1 cellular context compared by ENCODE assay signal in the genomic region with DNA sequence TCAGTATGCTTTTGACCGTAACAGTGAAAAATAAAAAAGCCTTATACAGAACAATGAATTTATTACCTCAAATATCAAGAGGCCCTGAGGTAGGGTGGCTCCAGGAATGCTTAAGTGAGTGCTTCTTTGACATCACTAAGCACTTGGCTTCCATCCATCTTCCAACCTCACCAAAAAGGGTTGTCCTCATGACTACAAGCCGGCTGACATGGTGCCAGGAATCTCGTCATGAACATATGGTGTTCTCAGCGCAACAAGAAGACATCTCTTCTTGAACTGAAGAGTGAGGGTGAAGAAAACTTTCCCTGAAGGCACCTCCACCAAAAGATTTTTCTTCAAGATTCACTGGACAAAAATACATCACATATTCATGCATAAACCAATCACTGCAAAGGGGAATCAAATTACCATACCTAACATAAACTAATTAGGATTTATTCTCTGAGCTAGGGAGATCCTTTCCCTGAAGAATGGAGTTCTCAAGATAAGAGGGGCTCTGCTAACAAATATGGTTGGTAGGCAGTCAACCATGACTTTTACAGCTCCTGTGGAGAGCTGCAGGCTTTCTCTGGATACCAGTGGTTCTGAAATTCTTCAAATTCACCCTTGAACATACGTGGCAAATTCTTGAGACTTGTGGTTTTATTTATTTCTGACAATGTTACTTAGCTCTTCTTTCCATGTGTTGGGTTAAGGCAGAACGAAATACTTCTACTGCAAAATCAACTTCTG.
A peak's percentile ranks its signal among the peaks of the same experiment; 100 is the strongest.
TF ChIP-seq lines count a peak whose summit lies in the region.

No MANE protein-coding gene starts in this region.

TF ChIP-seq in HEK293, 187 proteins besides CTCF, POLR2A, EP300 and RAD21 (continued from another document):
- TF ChIP-seq TSHZ1 (tag by site-specific recombination; IDR thresholded peaks at IDR 0.05; ENCODE audit: borderline replicate concordance): no peak
- TF ChIP-seq ZNF558 (tag by site-specific recombination; IDR thresholded peaks at IDR 0.05): no peak
- TF ChIP-seq ZNF324 (tag by site-specific recombination; IDR thresholded peaks at IDR 0.05): no peak
- 0 out of 2 replicates have a peak, but pooled peaks have one; percentile 16 for TF ChIP-seq SP3 (tag by site-specific recombination; IDR thresholded peaks at IDR 0.05)
- 0 out of 2 replicates have a peak, but pooled peaks have one; percentile 23 for TF ChIP-seq GFI1B (tag by site-specific recombination; IDR thresholded peaks at IDR 0.05)
- no peak for TF ChIP-seq ZNF544 (tag by site-specific recombination; IDR thresholded peaks at IDR 0.05)
- TF ChIP-seq ZNF830 (tag by site-specific recombination; IDR thresholded peaks at IDR 0.05; ENCODE audit: low read depth): no peak
- TF ChIP-seq TCF7L2 (IDR thresholded peaks at IDR 0.05; ENCODE audit: borderline replicate concordance, low read depth, low read length): no peak
- 0 out of 2 replicates have a peak, but pooled peaks have one; percentile 20 for TF ChIP-seq KLF8 (tag by site-specific recombination; IDR thresholded peaks at IDR 0.05)
- TF ChIP-seq OSR2 (tag by site-specific recombination; IDR thresholded peaks at IDR 0.05): no peak
- peak; percentile 50 for TF ChIP-seq PRDM6 (tag by site-specific recombination; IDR thresholded peaks at IDR 0.05)
